Comparison of ENCODE assay signal across 10 cellular contexts in genomic region chr1:85042413-85042812, GRCh38. TPM values are rescaled to one million over a fixed set of nuclear protein-coding genes. Genes with fewer than 3 reads are reported as not detected.
"Had no signal": no experiment of that assay in that cellular context is flagged by ENCODE, and none has a peak within 500 bp of the region (broad histone marks: within the 10 kb centered on the region; RNA-seq: fewer than 3 reads in every experiment).

No MANE protein-coding gene starts in this region.

- H3K9me3 Mint-ChIP-seq: HFFc6, IgD-negative memory B cell had no signal

- H3K9me3 ChIP-seq: HAP-1 had no signal

- ATAC-seq: HCT116, HepG2 had no signal

- H3K36me3 Mint-ChIP-seq: IgD-negative memory B cell had no signal

- H3K27ac Mint-ChIP-seq: HFFc6 had no signal

- H3K4me3 ChIP-seq: HAP-1 had no signal

- DNase-seq: GOT3, HFFc6, Karpas-422, KBM-7 had no signal

- H3K4me2 ChIP-seq: KMS-11 had no signal

- H3K27ac ChIP-seq: HL-60, KMS-11 had no signal

- H3K36me3 ChIP-seq: HAP-1 had no signal

- H3K9ac ChIP-seq: KMS-11 had no signal

- H3K4me3 Mint-ChIP-seq: HFFc6, IgD-negative memory B cell had no signal

RNA-seq across cellular contexts. Expression of gene MCOLN2, which starts 45.5 kb away (rescaled TPM):
- total RNA-seq: HepG2 had no signal
